8 cellular contexts compared by ENCODE assay signal in genomic region chr12:7970475-7971252, GRCh38. TPM values are rescaled to one million over a fixed set of nuclear protein-coding genes. Genes with fewer than 3 reads are reported as not detected.
DNase-seq lines count a peak whose midpoint lies in the region; ATAC-seq and TF ChIP-seq lines count a peak whose summit lies in the region.

No MANE protein-coding gene starts in this region.

- peak; percentile 65 for DNase-seq in DMS 273 treated with DMSO at 0.1 percent for 48 hours (lab: John Stamatoyannopoulos, UW)
- peak; percentile 86 for DNase-seq in RPMI8226
- DNase-seq in activated effector memory CD4-positive, alpha-beta T cell treated with anti-CD3 and anti-CD28 coated beads, Interleukin-2, amount 50 U/mL, for 16 hours = peak; percentile 96
- peak; percentile 88 for DNase-seq in fibroblast of the conjunctiva (ENCODE audit: low read depth)
- peak; percentile 98 for DNase-seq in neural progenitor cell (ENCODE audit: low spot score)
- peak; percentile 72 for DNase-seq in stomach

- H3K4me3 Mint-ChIP-seq in neural progenitor cell = peak overlapping the region; percentile 80

- TF ChIP-seq CTCF in neural progenitor cell (IDR thresholded peaks at IDR 0.05) = peak; percentile 17
- TF ChIP-seq CTCF in stomach (IDR thresholded peaks at IDR 0.05) = no peak

- H3K27ac Mint-ChIP-seq in neural progenitor cell = peak overlapping the region; percentile 93

- peaks cover 20% of the 10 kb centered on the region for H3F3A ChIP-seq in neural progenitor cell (ENCODE audit: low read depth)

- peaks cover 4% of the 10 kb centered on the region for H3K27me3 Mint-ChIP-seq in neural progenitor cell (ENCODE audit: insufficient read depth, low read depth)

- H3K4me1 ChIP-seq in HUES6 (ENCODE audit: control insufficient read depth, insufficient read depth, low read length) (peaks cover 13% of the 10 kb centered on the region), neural progenitor cell (peaks cover 13% of the 10 kb centered on the region), stomach (peaks cover 7 to 20% (median 15%) of the 10 kb centered on the region in 4 donors)

- no peaks in the 10 kb centered on the region for H3K9me3 ChIP-seq in HUES6 (ENCODE audit: control insufficient read depth, insufficient read depth, low read depth, low read length)
- H3K9me3 ChIP-seq in neural progenitor cell (ENCODE audit: low read depth) = no peaks in the 10 kb centered on the region
- H3K9me3 ChIP-seq in stomach = no peaks in the 10 kb centered on the region

- no peak for TF ChIP-seq EP300 in stomach (IDR thresholded peaks at IDR 0.05)

- 0 to 1% (median 0%) methylated on average over 47 to 49 of the region's 49 CpGs for WGBS in stomach, 5 donors

- peak overlapping the region; percentile 61 for H3K4me3 ChIP-seq in HUES6 (ENCODE audit: low read depth, low read length)
- H3K4me3 ChIP-seq in neural progenitor cell = peak overlapping the region; percentile 47
- H3K4me3 ChIP-seq in stomach = peak overlapping the region; percentile 43 to 54 (median 50)

- H3K79me2 ChIP-seq in neural progenitor cell (ENCODE audit: low read depth) = no peaks in the 10 kb centered on the region

- H3K4me2 ChIP-seq in neural progenitor cell = peak overlapping the region; percentile 56

- no peaks in the 10 kb centered on the region for H4K20me1 ChIP-seq in neural progenitor cell (ENCODE audit: low read depth)

- peaks cover 2% of the 10 kb centered on the region for H3K9me3 Mint-ChIP-seq in neural progenitor cell

- no peak overlapping the region for H2AFZ ChIP-seq in neural progenitor cell (replicated peaks)

- peak overlapping the region; percentile 88 for H3K9ac ChIP-seq in HUES6 (ENCODE audit: low read length)
- no peak overlapping the region for H3K9ac ChIP-seq in neural progenitor cell

- no peak for TF ChIP-seq POLR2A in stomach (IDR thresholded peaks at IDR 0.05)

- H3K27me3 ChIP-seq in HUES6 (ENCODE audit: control insufficient read depth, insufficient read depth, low read length) (no peaks in the 10 kb centered on the region), neural progenitor cell (no peaks in the 10 kb centered on the region), stomach (peaks cover 0 to 6% (median 0%) of the 10 kb centered on the region in 3 donors)

- H3K27ac ChIP-seq in HUES6 (ENCODE audit: low read depth, low read length) = peak overlapping the region; percentile 69
- H3K27ac ChIP-seq in neural progenitor cell = peak overlapping the region; percentile 97
- H3K27ac ChIP-seq in stomach = peak overlapping the region; percentile 63 to 91 (median 83)

- peak; percentile 93 for ATAC-seq in GM21390 (IDR thresholded peaks at IDR 0.05; ENCODE audit: unreplicated experiment)

- H3K4me1 Mint-ChIP-seq in neural progenitor cell = peaks cover 34% of the 10 kb centered on the region

- H3K36me3 ChIP-seq in HUES6 (ENCODE audit: control insufficient read depth, insufficient read depth, low read length) = peaks cover 6% of the 10 kb centered on the region; the same call in 1 of the 2 replicates
- H3K36me3 ChIP-seq in neural progenitor cell = no peaks in the 10 kb centered on the region
- no peaks in the 10 kb centered on the region for H3K36me3 ChIP-seq in stomach

- intact Hi-C loops in stomach (cut with DNase I; ENCODE audit: low total_unique reads) = no loop called here

- H3K36me3 Mint-ChIP-seq in neural progenitor cell = peaks cover 3% of the 10 kb centered on the region

RNA-seq across cellular contexts. Expression of gene SLC2A3, which starts 34.7 kb away (rescaled TPM):
- total RNA-seq in neural progenitor cell (ENCODE audit: low replicate concordance) (462 and 548 TPM in 2 replicates), stomach (10 to 100 TPM in 3 of 5 donors, 1 to 10 TPM in 1, under 1 TPM in 1; 0.29 to 72.0 (median 10.7) TPM)
- polyA plus RNA-seq in stomach = 1 to 10 TPM; 2.3 to 9.1 (median 6.4) TPM

Comparison
In these comparisons a context has a peak if more than half of its experiments do, and no peak if none do; other contexts are left out.
1. Peak in every context shown above with its lines: DNase-seq, ATAC-seq, H3K4me3 ChIP-seq and H3K27ac ChIP-seq.